23 cellular contexts compared by ENCODE assay signal in genomic region chr11:103552086-103552485, GRCh38.
"Had no signal": no experiment of that assay in that cellular context is flagged by ENCODE, and none has a peak within 500 bp of the region (broad histone marks: within the 10 kb centered on the region; RNA-seq: fewer than 3 reads in every experiment).

No MANE protein-coding gene starts in this region.

- H3K4me1 ChIP-seq: ascending aorta, body of pancreas, Peyer's patch had no signal

- DNase-seq: activated CD4-positive, alpha-beta T cell treated with anti-CD3 and anti-CD28 coated beads for 48 hours; activated CD4-positive, alpha-beta T cell treated with anti-CD3 and anti-CD28 coated beads, Interleukin-2, amount 50 U/mL, for 4 hours; activated CD4-positive, CD25-positive, alpha-beta regulatory T cell treated with anti-CD3 and anti-CD28 coated beads, Interleukin-2, amount 50 U/mL, for 72 hours; activated CD8-positive, alpha-beta memory T cell treated with anti-CD3 and anti-CD28 coated beads, Interleukin-2, amount 50 U/mL, for 48 hours; activated CD8-positive, alpha-beta T cell treated with anti-CD3 and anti-CD28 coated beads, Interleukin-2, amount 10 ng/mL, durations not matched to agents 7 days and 5 days; activated T-cell treated with anti-CD3 and anti-CD28 coated beads, Interleukin-2, amount 50 U/mL, for 1 hour; body of pancreas; MG63; NCI-H1105; NCI-H1436; NCI-H1694 treated with DMSO at 0.1 percent for 48 hours; NCI-H2029 treated with DMSO at 0.1 percent for 48 hours; NCI-H510A treated with DMSO at 0.1 percent for 48 hours; NCI-H69; NK-92 treated with Interleukin-12 subunit alpha and Interleukin-12 subunit beta, amount 100 ng/mL, for 24 hours; OCI-M1; Peyer's patch; SIG-M5; T-helper 17 cell; T-helper 9 cell had no signal

- H3K36me3 ChIP-seq: ascending aorta, MG63, Peyer's patch had no signal

- H3K4me2 ChIP-seq: KMS-11 had no signal

- H3K9ac ChIP-seq: KMS-11 had no signal

- H3K4me3 ChIP-seq: ascending aorta, body of pancreas, MG63, Peyer's patch had no signal

- ATAC-seq: activated CD8-positive, alpha-beta T cell treated with anti-CD3 and anti-CD28 coated beads, Interleukin-2, amount 10 ng/mL, durations not matched to agents 7 days and 5 days; body of pancreas; T-helper 17 cell; WTC11 had no signal

- H3K27me3 ChIP-seq: ascending aorta, body of pancreas, MG63, Peyer's patch had no signal

- H3K27ac ChIP-seq: ascending aorta, body of pancreas, KMS-11, Peyer's patch had no signal

- H3K9me3 ChIP-seq: ascending aorta, body of pancreas, MG63, Peyer's patch had no signal
